In genomic region chr6:17988422-17988944, GRCh38 we compare ENCODE assay signal across 8 cellular contexts. TPM values are rescaled to one million over a fixed set of nuclear protein-coding genes. Genes with fewer than 3 reads are reported as not detected.
DNase-seq lines count a peak whose midpoint lies in the region; ATAC-seq and TF ChIP-seq lines count a peak whose summit lies in the region.

No MANE protein-coding gene starts in this region.

- no peaks in the 10 kb centered on the region for H3K27me3 ChIP-seq in HCT116 (ENCODE audit: insufficient read depth, low read length)
- no peaks in the 10 kb centered on the region for H3K27me3 ChIP-seq in left ventricle myocardium inferior (ENCODE audit: low read depth)
- no peaks in the 10 kb centered on the region for H3K27me3 ChIP-seq in skeletal muscle satellite cell (ENCODE audit: control insufficient read depth, insufficient read depth, low read length)

- H3K4me1 ChIP-seq in HCT116 (ENCODE audit: control insufficient read depth in 1 of 2, insufficient read depth in 2 of 2, low read length in 2 of 2) = peaks cover 8 to 28% of the 10 kb centered on the region in 2 experiments
- H3K4me1 ChIP-seq in left ventricle myocardium inferior = peaks cover 49% of the 10 kb centered on the region
- H3K4me1 ChIP-seq in skeletal muscle satellite cell (ENCODE audit: control insufficient read depth, insufficient read depth, low read length) = peaks cover 22% of the 10 kb centered on the region

- intact Hi-C loops in HCT116 (cut with micrococcal nuclease) = loop anchor here (5.0 kb wide), 1 partner anchor 121 kb away; no protein-coding TSS in a partner anchor
- intact Hi-C loops in activated B cell treated with CpG ODN at 0.5 μM for 24 hours (cut with micrococcal nuclease) = loop anchor here (1.0 to 10.0 kb wide), 8 partner anchors 104 to 486 kb away; partner anchors contain the start of genes FAM8A1, KDM1B, NHLRC1 and RNF144B
- intact Hi-C loops in left ventricle myocardium inferior (cut with micrococcal nuclease) = no loop called here

- ATAC-seq in HCT116 (no peak), activated B cell treated with CpG ODN at 0.5 μM for 24 hours (ENCODE audit: low read depth) (no peak)

- H3K9me2 ChIP-seq in HCT116 (ENCODE audit: insufficient read depth) = no peaks in the 10 kb centered on the region

- H4K20me1 ChIP-seq in HCT116 (ENCODE audit: insufficient read depth) = no peaks in the 10 kb centered on the region

- H3K4me3 Mint-ChIP-seq in activated B cell treated with CpG ODN at 0.5 μM for 24 hours = peak overlapping the region; percentile 91

- POLR2A ChIA-PET in HCT116 (lab: Charles Lee) (interaction anchor here (0.5 kb wide), 1 partner anchor 18 kb away, joined by 3 read pairs; no protein-coding TSS in a partner anchor), activated B cell treated with CpG ODN at 0.5 μM for 24 hours (lab: Charles Lee) (interaction anchor here (0.7 kb wide), 1 partner anchor 168 kb away, joined by 3 read pairs; no protein-coding TSS in a partner anchor)

- RAD21 ChIA-PET in HCT116 (lab: Charles Lee; ENCODE audit: low non-redundant PET in 1 of 2, low total read pairs in 2 of 2, uncharacterized antibody in 2 of 2, unreplicated experiment in 2 of 2) = no interaction called here

- H3K27ac ChIP-seq in HCT116 (ENCODE audit: low read depth, low read length) = peak overlapping the region; percentile 86
- peak overlapping the region; percentile 99 for H3K27ac ChIP-seq in left ventricle myocardium inferior (replicated peaks)

- no peak for TF ChIP-seq RAD21 in HCT116 (IDR thresholded peaks at IDR 0.05; ENCODE audit: low read depth)

- peak overlapping the region; percentile 88 for H3K27ac Mint-ChIP-seq in activated B cell treated with CpG ODN at 0.5 μM for 24 hours

- peaks cover 35% of the 10 kb centered on the region for H3K4me1 Mint-ChIP-seq in activated B cell treated with CpG ODN at 0.5 μM for 24 hours

- BruUV-seq in HCT116 (replicated peaks; lab: Mats Ljungman, UMichigan) = TSS peak; percentile 64

- H3K4me2 ChIP-seq in HCT116 (ENCODE audit: low read length) (peak overlapping the region; percentile 96), skeletal muscle satellite cell (ENCODE audit: low read length) (peak overlapping the region; percentile 86)

- H3K79me2 ChIP-seq in HCT116 (ENCODE audit: insufficient read depth, low read length) = peaks cover 14% of the 10 kb centered on the region; the same call in 1 of the 2 replicates

- peak overlapping the region; percentile 53 for H2AFZ ChIP-seq in HCT116 (ENCODE audit: low read depth, low read length, poor library complexity, severe bottlenecking)

- peak overlapping the region; percentile 65 for H3K9ac ChIP-seq in HCT116 (ENCODE audit: low read length)
- peak overlapping the region; percentile 86 for H3K9ac ChIP-seq in skeletal muscle satellite cell (ENCODE audit: low read depth, low read length)

- H3K9me3 ChIP-seq in HCT116 (ENCODE audit: control insufficient read depth in 1 of 2, insufficient read depth in 1 of 2, low read depth in 1 of 2, low read length in 2 of 2) (no peaks in the 10 kb centered on the region), left ventricle myocardium inferior (replicated peaks) (no peaks in the 10 kb centered on the region), skeletal muscle satellite cell (replicated peaks; ENCODE audit: low read length) (no peaks in the 10 kb centered on the region)

- CTCF ChIA-PET in HCT116 (lab: Charles Lee) (no interaction called here), activated B cell treated with CpG ODN at 0.5 μM for 24 hours (lab: Charles Lee) (no interaction called here)

- H3K36me3 Mint-ChIP-seq in activated B cell treated with CpG ODN at 0.5 μM for 24 hours (ENCODE audit: low read depth) = no peaks in the 10 kb centered on the region

- TF ChIP-seq POLR2A in HCT116 (IDR thresholded peaks at IDR 0.05; ENCODE audit: borderline replicate concordance, extremely low read depth, insufficient read depth, insufficient read length) = no peak

- H3K27me3 Mint-ChIP-seq in activated B cell treated with CpG ODN at 0.5 μM for 24 hours = peaks cover 3% of the 10 kb centered on the region

- TF ChIP-seq CTCF in HCT116 (IDR thresholded peaks at IDR 0.05 in 2 of 3, conservative IDR thresholded peaks at IDR 0.05 in 1 of 3; ENCODE audit: borderline replicate concordance in 1 of 3, insufficient read depth in 1 of 3, low read depth in 2 of 3, low read length in 2 of 3) = no peak
- no peak for TF ChIP-seq CTCF in activated B cell treated with CpG ODN at 0.5 μM for 24 hours (IDR thresholded peaks at IDR 0.05)
- no peak for TF ChIP-seq CTCF in left ventricle myocardium inferior (IDR thresholded peaks at IDR 0.05; ENCODE audit: borderline replicate concordance)

- H3K36me3 ChIP-seq in HCT116 (ENCODE audit: control insufficient read depth in 1 of 2, insufficient read depth in 2 of 2, low read length in 2 of 2) (no peaks in the 10 kb centered on the region), left ventricle myocardium inferior (no peaks in the 10 kb centered on the region), skeletal muscle satellite cell (ENCODE audit: insufficient read depth, low read length) (no peaks in the 10 kb centered on the region)

- DNase-seq in HCT116 (ENCODE audit: low read depth, low spot score) (no peak), activated B cell treated with CpG ODN at 0.5 μM for 24 hours (no peak), left ventricle myocardium inferior (no peak), SHP77 (lab: John Stamatoyannopoulos, UW) (no peak), NOMO-1 treated with DMSO at 0.1 percent for 48 hours (lab: John Stamatoyannopoulos, UW; ENCODE audit: unreplicated experiment) (no peak), NCI-H446 (lab: John Stamatoyannopoulos, UW) (no peak)
- no peak for DNase-seq in central memory CD4-positive, alpha-beta T cell

- no peaks in the 10 kb centered on the region for H3K9me3 Mint-ChIP-seq in activated B cell treated with CpG ODN at 0.5 μM for 24 hours

- H3K4me3 ChIP-seq in HCT116 (replicated peaks in 1 of 2; ENCODE audit: low read depth in 1 of 2, low read length in 2 of 2) = peak overlapping the region; percentile 61 to 75
- peak overlapping the region; percentile 90 for H3K4me3 ChIP-seq in left ventricle myocardium inferior
- H3K4me3 ChIP-seq in skeletal muscle satellite cell (ENCODE audit: low read length) = peak overlapping the region; percentile 89

TF ChIP-seq in HCT116, 20 proteins besides CTCF, POLR2A, EP300 and RAD21:
- TF ChIP-seq REST (IDR thresholded peaks at IDR 0.05; ENCODE audit: low read depth) (no peak), SP1 (IDR thresholded peaks at IDR 0.05; ENCODE audit: low read depth) (no peak), FOSL1 (IDR thresholded peaks at IDR 0.05; ENCODE audit: low read depth) (no peak), SIN3A (IDR thresholded peaks at IDR 0.05; ENCODE audit: low read depth) (no peak), YY1 (IDR thresholded peaks at IDR 0.05; ENCODE audit: extremely low read depth, insufficient replicate concordance, low read depth, low read length) (no peak), CBX3 (IDR thresholded peaks at IDR 0.05; ENCODE audit: low read depth) (no peak), ZBTB33 (IDR thresholded peaks at IDR 0.05; ENCODE audit: extremely low read depth, insufficient replicate concordance, low read length) (no peak), TCF7L2 (IDR thresholded peaks at IDR 0.05; ENCODE audit: borderline replicate concordance, extremely low read depth, insufficient read depth, insufficient read length) (no peak), CEBPB (IDR thresholded peaks at IDR 0.05; ENCODE audit: low read depth) (no peak), ELF1 (IDR thresholded peaks at IDR 0.05; ENCODE audit: borderline replicate concordance, low read depth) (no peak), ZFX (IDR thresholded peaks at IDR 0.05) (no peak), EZH2phosphoT487 (IDR thresholded peaks at IDR 0.05; ENCODE audit: borderline replicate concordance) (no peak)
TF ChIP-seq in HCT116: peak in this region for 0.

RNA-seq across cellular contexts. Expression of gene KIF13A, which starts 1.0 kb away (rescaled TPM):
- total RNA-seq in HCT116 (2021; ENCODE audit: unreplicated experiment) (23.1 TPM), activated B cell treated with CpG ODN at 0.5 μM for 24 hours (13.1 and 14.1 TPM in 2 replicates), left ventricle myocardium inferior (85.7 TPM)
- 9.2 and 12.0 TPM in 2 replicates for polyA plus RNA-seq in HCT116 (2012)
- total RNA-seq in skeletal muscle satellite cell (2012; rRNA removed) = 23.6 and 26.6 TPM in 2 replicates
